In genomic region chr11:8913961-8914660, GRCh38 we compare ENCODE assay signal across 8 cellular contexts. TPM values are rescaled to one million over a fixed set of nuclear protein-coding genes. Genes with fewer than 3 reads are reported as not detected.
DNase-seq lines count a peak whose midpoint lies in the region; ATAC-seq and TF ChIP-seq lines count a peak whose summit lies in the region.

No MANE protein-coding gene starts in this region.

- peak overlapping the region; percentile 71 to 87 (median 76) for H3K4me3 Mint-ChIP-seq in CD8-positive, alpha-beta memory T cell
- H3K4me3 Mint-ChIP-seq in activated naive CD8-positive, alpha-beta T cell, result peak overlapping the region; percentile 82

- H3K4me2 ChIP-seq in HCT116 (ENCODE audit: low read length), result no peak overlapping the region
- peak overlapping the region; percentile 79 for H3K4me2 ChIP-seq in skeletal muscle satellite cell (ENCODE audit: low read length)

- peak; percentile 86 for TF ChIP-seq RAD21 in HCT116 (IDR thresholded peaks at IDR 0.05; ENCODE audit: low read depth)

- no peaks in the 10 kb centered on the region for H3K27me3 ChIP-seq in CD8-positive, alpha-beta memory T cell (ENCODE audit: insufficient read depth, low read length, poor library complexity, severe bottlenecking)
- H3K27me3 ChIP-seq in HCT116 (ENCODE audit: insufficient read depth, low read length), result no peaks in the 10 kb centered on the region
- H3K27me3 ChIP-seq in Peyer's patch, result no peaks in the 10 kb centered on the region
- no peaks in the 10 kb centered on the region for H3K27me3 ChIP-seq in skeletal muscle satellite cell (ENCODE audit: control insufficient read depth, insufficient read depth, low read length)

- H3K9ac ChIP-seq in HCT116 (ENCODE audit: low read length) (no peak overlapping the region), skeletal muscle satellite cell (ENCODE audit: low read depth, low read length) (peak overlapping the region; percentile 57)

- TF ChIP-seq CTCF in HCT116 (IDR thresholded peaks at IDR 0.05 in 2 of 3, conservative IDR thresholded peaks at IDR 0.05 in 1 of 3; ENCODE audit: borderline replicate concordance in 1 of 3, insufficient read depth in 1 of 3, low read depth in 2 of 3, low read length in 2 of 3), result peak; percentile 60 to 88 (median 80)
- TF ChIP-seq CTCF in Peyer's patch (IDR thresholded peaks at IDR 0.05), result peak; percentile 8 to 53 (median 34)

- POLR2A ChIA-PET in CD8-positive, alpha-beta memory T cell (lab: Charles Lee), result interaction anchor here (0.8 to 1.0 kb wide), 2 partner anchors 50 to 231 kb away, joined by 3 to 4 read pairs; partner anchors contain the start of genes RPL27A, TMEM9B and TRIM66
- POLR2A ChIA-PET in HCT116 (lab: Charles Lee), result no interaction called here

- no peaks in the 10 kb centered on the region for H3K9me3 Mint-ChIP-seq in CD8-positive, alpha-beta memory T cell
- H3K9me3 Mint-ChIP-seq in activated naive CD8-positive, alpha-beta T cell (ENCODE audit: low read depth), result no peaks in the 10 kb centered on the region

- ATAC-seq in HCT116 (no peak), left ventricle myocardium superior (no peak), GM18498 (IDR thresholded peaks at IDR 0.05; ENCODE audit: unreplicated experiment) (no peak), GM18867 (IDR thresholded peaks at IDR 0.05; ENCODE audit: unreplicated experiment) (no peak)

- peak overlapping the region; percentile 53 for H3K4me3 ChIP-seq in CD8-positive, alpha-beta memory T cell (ENCODE audit: low read length)
- H3K4me3 ChIP-seq in HCT116 (replicated peaks in 1 of 2; ENCODE audit: low read depth in 1 of 2, low read length in 2 of 2) (no peak overlapping the region), Peyer's patch (peak overlapping the region in 1 of 4 donors; percentile 17), skeletal muscle satellite cell (ENCODE audit: low read length) (peak overlapping the region; percentile 57)

- H3K27ac Mint-ChIP-seq in CD8-positive, alpha-beta memory T cell, result peak overlapping the region; percentile 66 to 97 (median 87)
- peak overlapping the region; percentile 92 for H3K27ac Mint-ChIP-seq in activated naive CD8-positive, alpha-beta T cell

- RAD21 ChIA-PET in HCT116 (lab: Charles Lee; ENCODE audit: low non-redundant PET in 1 of 2, low total read pairs in 2 of 2, uncharacterized antibody in 2 of 2, unreplicated experiment in 2 of 2), result interaction anchor here in 1 of 2 experiments (1.4 kb wide), 1 partner anchor 45 kb away, joined by 3 read pairs; no protein-coding TSS in a partner anchor

- no peaks in the 10 kb centered on the region for H3K79me2 ChIP-seq in HCT116 (ENCODE audit: insufficient read depth, low read length)

- no peaks in the 10 kb centered on the region for H4K20me1 ChIP-seq in HCT116 (ENCODE audit: insufficient read depth)

- TF ChIP-seq POLR2A in HCT116 (IDR thresholded peaks at IDR 0.05; ENCODE audit: borderline replicate concordance, extremely low read depth, insufficient read depth, insufficient read length) (no peak), Peyer's patch (IDR thresholded peaks at IDR 0.05) (no peak)

- H3K36me3 ChIP-seq in CD8-positive, alpha-beta memory T cell (ENCODE audit: insufficient read depth, low read length), result peaks cover 5% of the 10 kb centered on the region
- H3K36me3 ChIP-seq in HCT116 (ENCODE audit: control insufficient read depth in 1 of 2, insufficient read depth in 2 of 2, low read length in 2 of 2), result peaks cover 0 to 7% of the 10 kb centered on the region in 2 experiments; a peak in 2 of 4 replicates
- peaks cover 0 to 18% (median 0%) of the 10 kb centered on the region in 3 donors for H3K36me3 ChIP-seq in Peyer's patch
- peaks cover 23% of the 10 kb centered on the region for H3K36me3 ChIP-seq in skeletal muscle satellite cell (ENCODE audit: insufficient read depth, low read length)

- intact Hi-C loops in HCT116 (cut with micrococcal nuclease), result loop anchor here (1.0 to 5.0 kb wide), 3 partner anchors 45 to 593 kb away; no protein-coding TSS in a partner anchor
- intact Hi-C loops in left ventricle myocardium superior (cut with micrococcal nuclease), result loop anchor here (10.0 kb wide), 1 partner anchor 99 kb away; a partner anchor contains a TSS

- BruUV-seq in HCT116 (replicated peaks; lab: Mats Ljungman, UMichigan), result TSS peak; percentile 13

- peaks cover 0 to 35% (median 5%) of the 10 kb centered on the region in 3 donors for H3K36me3 Mint-ChIP-seq in CD8-positive, alpha-beta memory T cell
- peaks cover 9% of the 10 kb centered on the region for H3K36me3 Mint-ChIP-seq in activated naive CD8-positive, alpha-beta T cell

- CTCF ChIA-PET in CD8-positive, alpha-beta memory T cell (lab: Charles Lee), result interaction anchor here (0.9 to 4.7 kb wide), 8 partner anchors 12 to 621 kb away, joined by 3 to 26 read pairs (median 5); partner anchors contain the start of gene TMEM9B
- CTCF ChIA-PET in HCT116 (lab: Charles Lee), result interaction anchor here (0.9 to 2.6 kb wide), 4 partner anchors 35 to 592 kb away, joined by 3 to 28 read pairs (median 6); no protein-coding TSS in a partner anchor

- H3K9me3 ChIP-seq in CD8-positive, alpha-beta memory T cell (ENCODE audit: low read length), result no peaks in the 10 kb centered on the region
- H3K9me3 ChIP-seq in HCT116 (ENCODE audit: control insufficient read depth in 1 of 2, insufficient read depth in 1 of 2, low read depth in 1 of 2, low read length in 2 of 2) (no peaks in the 10 kb centered on the region), Peyer's patch (no peaks in the 10 kb centered on the region), skeletal muscle satellite cell (replicated peaks; ENCODE audit: low read length) (no peaks in the 10 kb centered on the region)

- no peak overlapping the region for H2AFZ ChIP-seq in HCT116 (ENCODE audit: low read depth, low read length, poor library complexity, severe bottlenecking)

- H3K4me1 ChIP-seq in CD8-positive, alpha-beta memory T cell (ENCODE audit: insufficient read depth, low read length), result peaks cover 23% of the 10 kb centered on the region
- H3K4me1 ChIP-seq in HCT116 (ENCODE audit: control insufficient read depth in 1 of 2, insufficient read depth in 2 of 2, low read length in 2 of 2) (peaks cover 7 to 17% of the 10 kb centered on the region in 2 experiments), Peyer's patch (peaks cover 0 to 30% (median 0%) of the 10 kb centered on the region in 4 donors), skeletal muscle satellite cell (ENCODE audit: control insufficient read depth, insufficient read depth, low read length) (peaks cover 50% of the 10 kb centered on the region)

- H3K9me2 ChIP-seq in HCT116 (ENCODE audit: insufficient read depth), result no peaks in the 10 kb centered on the region

- H3K27me3 Mint-ChIP-seq in CD8-positive, alpha-beta memory T cell, result no peaks in the 10 kb centered on the region
- no peaks in the 10 kb centered on the region for H3K27me3 Mint-ChIP-seq in activated naive CD8-positive, alpha-beta T cell

- peaks cover 26 to 38% (median 34%) of the 10 kb centered on the region in 3 donors for H3K4me1 Mint-ChIP-seq in CD8-positive, alpha-beta memory T cell
- H3K4me1 Mint-ChIP-seq in activated naive CD8-positive, alpha-beta T cell (ENCODE audit: low read depth), result peaks cover 37% of the 10 kb centered on the region

- DNase-seq in CD8-positive, alpha-beta memory T cell, result peak in 4 of 5 donors; percentile 8 to 61 (median 38)
- no peak for DNase-seq in HCT116 (ENCODE audit: low read depth, low spot score)
- DNase-seq in Peyer's patch, result peak in 2 of 3 donors; percentile 32 to 55
- DNase-seq in left ventricle myocardium superior, result peak; percentile 44

- H3K27ac ChIP-seq in CD8-positive, alpha-beta memory T cell (ENCODE audit: low read depth, low read length), result peak overlapping the region; percentile 51
- H3K27ac ChIP-seq in HCT116 (ENCODE audit: low read depth, low read length) (no peak overlapping the region), Peyer's patch (peak overlapping the region; percentile 17 to 66 (median 34))

TF ChIP-seq in HCT116, 20 proteins besides CTCF, POLR2A, EP300 and RAD21 (continues in another document):
- TF ChIP-seq FOSL1 (IDR thresholded peaks at IDR 0.05; ENCODE audit: low read depth) (no peak), CEBPB (IDR thresholded peaks at IDR 0.05; ENCODE audit: low read depth) (no peak), EGR1 (IDR thresholded peaks at IDR 0.05; ENCODE audit: low read depth) (no peak), YY1 (IDR thresholded peaks at IDR 0.05; ENCODE audit: extremely low read depth, insufficient replicate concordance, low read depth, low read length) (no peak), ATF3 (IDR thresholded peaks at IDR 0.05) (no peak)

RNA-seq across cellular contexts. Expression of gene AKIP1, which starts 3.1 kb away (rescaled TPM):
- 10 to 100 TPM; 24.0 to 26.9 TPM for total RNA-seq in CD8-positive, alpha-beta memory T cell
- 16.3 TPM for polyA plus RNA-seq in CD8-positive, alpha-beta memory T cell
- total RNA-seq in HCT116 (2021; ENCODE audit: unreplicated experiment) (30.3 TPM), Peyer's patch (10 to 100 TPM in 2 of 4 donors, 1 to 10 TPM in 2; 8.6 to 21.7 (median 12.5) TPM), left ventricle myocardium superior (24.8 TPM)
- polyA plus RNA-seq in HCT116 (2012), result 29.3 and 36.8 TPM in 2 replicates
- 28.4 and 32.5 TPM in 2 replicates for total RNA-seq in skeletal muscle satellite cell (2012; rRNA removed)

RNA-seq across cellular contexts. Expression of gene C11orf16, which starts 18.6 kb away (rescaled TPM):
- not detected for total RNA-seq in CD8-positive, alpha-beta memory T cell
- not detected for polyA plus RNA-seq in CD8-positive, alpha-beta memory T cell
- total RNA-seq in HCT116 (2021; ENCODE audit: unreplicated experiment) (not detected), Peyer's patch (not detected), left ventricle myocardium superior (not detected)
- not detected in 2 replicates for polyA plus RNA-seq in HCT116 (2012)
- not detected in 2 replicates for total RNA-seq in skeletal muscle satellite cell (2012; rRNA removed)

RNA-seq across cellular contexts. Expression of gene ASCL3, which starts 28.7 kb away (rescaled TPM):
- not detected for total RNA-seq in CD8-positive, alpha-beta memory T cell
- polyA plus RNA-seq in CD8-positive, alpha-beta memory T cell, result not detected
- total RNA-seq in HCT116 (2021; ENCODE audit: unreplicated experiment), result not detected
- not detected in 2 replicates for polyA plus RNA-seq in HCT116 (2012)
- not detected for total RNA-seq in Peyer's patch
- not detected for total RNA-seq in left ventricle myocardium superior
- total RNA-seq in skeletal muscle satellite cell (2012; rRNA removed), result not detected in 2 replicates

RNA-seq across cellular contexts. Expression of gene TMEM9B, which starts 50.1 kb away (rescaled TPM):
- total RNA-seq in CD8-positive, alpha-beta memory T cell, result 10 to 100 TPM; 31.3 to 32.7 TPM
- polyA plus RNA-seq in CD8-positive, alpha-beta memory T cell, result 113 TPM
- total RNA-seq in HCT116 (2021; ENCODE audit: unreplicated experiment) (26.8 TPM), Peyer's patch (10 to 100 TPM; 23.1 to 84.2 (median 53.6) TPM), left ventricle myocardium superior (43.5 TPM)
- 14.9 and 19.6 TPM in 2 replicates for polyA plus RNA-seq in HCT116 (2012)
- total RNA-seq in skeletal muscle satellite cell (2012; rRNA removed), result 29.4 and 38.0 TPM in 2 replicates

Comparison
In these comparisons a context has a peak if more than half of its experiments do, and no peak if none do; other contexts are left out.
1. H3K4me3 ChIP-seq: peak in CD8-positive, alpha-beta memory T cell (single experiment) and skeletal muscle satellite cell (single experiment); none in HCT116 (0 of 2).